Comparison of ENCODE assay signal across 21 cellular contexts in genomic region chr12:101174576-101174975, GRCh38. TPM values are rescaled to one million over a fixed set of nuclear protein-coding genes. Genes with fewer than 3 reads are reported as not detected.
A peak's percentile ranks its signal among the peaks of the same experiment; 100 is the strongest.
DNase-seq lines count a peak whose midpoint lies in the region; ATAC-seq, FAIRE-seq and TF ChIP-seq lines count a peak whose summit lies in the region.
"Had no signal": no experiment of that assay in that cellular context is flagged by ENCODE, and none has a peak within 500 bp of the region (broad histone marks: within the 10 kb centered on the region; RNA-seq: fewer than 3 reads in every experiment).

No MANE protein-coding gene starts in this region.

- H3K27ac Mint-ChIP-seq in type B pancreatic cell, result peak overlapping the region; percentile 18
- H3K27ac Mint-ChIP-seq: CD4-positive, alpha-beta memory T cell had no signal

- WGBS in psoas muscle, 3 donors, result 57 to 91% (median 72%) methylated on average over 3 of the region's 3 CpGs
- 25% methylated on average over 3 of the region's 3 CpGs for WGBS in HepG2 (ENCODE audit: low lambda C conversion rate)

- no peak overlapping the region for H3K4me3 Mint-ChIP-seq in type B pancreatic cell
- H3K4me3 Mint-ChIP-seq: CD4-positive, alpha-beta memory T cell had no signal

- intact Hi-C loops in mucosa of descending colon (cut with DNase I, micrococcal nuclease) (no loop called here), psoas muscle (cut with DNase I) (no loop called here), HepG2 (cut with micrococcal nuclease; ENCODE audit: unreplicated experiment) (no loop called here)

- H3K4me2 ChIP-seq in HepG2 (ENCODE audit: low read depth, low read length), result no peak overlapping the region

- peaks cover 3% of the 10 kb centered on the region for H3K27me3 ChIP-seq in foreskin keratinocyte
- H3K27me3 ChIP-seq in psoas muscle (ENCODE audit: insufficient read depth in 3 of 3, low read length in 2 of 3), result no peaks in the 10 kb centered on the region
- H3K27me3 ChIP-seq in HepG2 (ENCODE audit: control insufficient read depth in 1 of 2, insufficient read depth in 2 of 2, low read length in 2 of 2), result no peaks in the 10 kb centered on the region

- no peak overlapping the region for H2AFZ ChIP-seq in HepG2 (ENCODE audit: low read length)
- H2AFZ ChIP-seq: GM23248 had no signal

- H3K27ac ChIP-seq in foreskin keratinocyte (no peak overlapping the region), psoas muscle (no peak overlapping the region), HepG2 (ENCODE audit: extremely low read length, insufficient read depth, low read length) (no peak overlapping the region)
- H3K27ac ChIP-seq: GM23248 had no signal

- H3K9me3 ChIP-seq in mucosa of descending colon (no peaks in the 10 kb centered on the region), psoas muscle (no peaks in the 10 kb centered on the region), HepG2 (ENCODE audit: low read length) (no peaks in the 10 kb centered on the region)

- H3K4me3 ChIP-seq in mucosa of descending colon (no peak overlapping the region), psoas muscle (no peak overlapping the region), HepG2 (replicated peaks in 1 of 3; ENCODE audit: insufficient read depth in 1 of 3, low read depth in 2 of 3, low read length in 3 of 3) (no peak overlapping the region)
- H3K4me3 ChIP-seq: GM23248 had no signal

- H3K4me1 ChIP-seq in foreskin keratinocyte, result no peaks in the 10 kb centered on the region
- no peaks in the 10 kb centered on the region for H3K4me1 ChIP-seq in mucosa of descending colon (ENCODE audit: low read depth)
- H3K4me1 ChIP-seq in psoas muscle, result no peaks in the 10 kb centered on the region
- H3K4me1 ChIP-seq in HepG2 (ENCODE audit: insufficient read depth, low read length), result no peaks in the 10 kb centered on the region

- TF ChIP-seq POLR2A in HepG2 (IDR thresholded peaks at IDR 0.05; ENCODE audit: insufficient read depth in 1 of 2, low read depth in 2 of 2, low read length in 2 of 2), result no peak

- TF ChIP-seq EP300 in HepG2 (IDR thresholded peaks at IDR 0.05; ENCODE audit: low read depth in 2 of 2, low read length in 2 of 2) (no peak), HepG2 (CRISPR knock-in tag; IDR thresholded peaks at IDR 0.05; ENCODE audit: borderline replicate concordance) (no peak)

- in situ Hi-C loops in HepG2 (cut with HindIII; ENCODE audit: extremely low pct_ligation_motif_present, low pct_unique_long_range_greater_than_20kb), result no loop called here

- no peaks in the 10 kb centered on the region for H4K20me1 ChIP-seq in HepG2 (ENCODE audit: insufficient read depth, low read length)

- peaks cover 5% of the 10 kb centered on the region for H3K9me3 Mint-ChIP-seq in type B pancreatic cell

- CTCF ChIA-PET in HepG2 (lab: Yijun Ruan, JAX; ENCODE audit: low intra/inter-chr PET ratio, low total read pairs), result no interaction called here

- no peak overlapping the region for H3K9ac ChIP-seq in HepG2 (ENCODE audit: insufficient read depth, low read depth, low read length)
- H3K9ac ChIP-seq: GM23248 had no signal

- peak in 1 of 2 donors; percentile 28 for DNase-seq in foreskin keratinocyte
- peak in 2 of 3 donors; percentile 32 to 71 for DNase-seq in mucosa of descending colon
- no peak for DNase-seq in type B pancreatic cell (ENCODE audit: extremely low spot score, unreplicated experiment)
- no peak for DNase-seq in psoas muscle
- DNase-seq in DMS53 (lab: John Stamatoyannopoulos, UW), result no peak
- no peak for DNase-seq in HepG2 (ENCODE audit: low spot score)
- DNase-seq: C1 segment of cervical spinal cord; Calu3; CD4-positive, alpha-beta memory T cell; COR-L47; DND-41; GM23248; H7; HCEC 1CT had no signal

- H3K36me3 ChIP-seq in mucosa of descending colon (ENCODE audit: low read depth) (no peaks in the 10 kb centered on the region), psoas muscle (ENCODE audit: insufficient read depth in 1 of 2, low read depth in 1 of 2) (no peaks in the 10 kb centered on the region), HepG2 (replicated peaks in 1 of 2; ENCODE audit: control insufficient read depth in 1 of 2, insufficient read depth in 2 of 2, low read length in 2 of 2) (no peaks in the 10 kb centered on the region)

- no TSS peak for BruUV-seq in HepG2 (replicated peaks; lab: Mats Ljungman, UMichigan)

- TF ChIP-seq RAD21 in HepG2 (CRISPR knock-in tag; IDR thresholded peaks at IDR 0.05), result no peak

- H3K4me1 Mint-ChIP-seq in type B pancreatic cell (ENCODE audit: unreplicated experiment), result no peaks in the 10 kb centered on the region
- H3K4me1 Mint-ChIP-seq: CD4-positive, alpha-beta memory T cell had no signal

- no peak for FAIRE-seq in HepG2 (lab: Jason Lieb, UNC)
- FAIRE-seq: G401.6, GM12892, GM19239, H1 had no signal

- H3K36me3 Mint-ChIP-seq in type B pancreatic cell, result no peaks in the 10 kb centered on the region
- H3K36me3 Mint-ChIP-seq: CD4-positive, alpha-beta memory T cell had no signal

- peaks cover 48% of the 10 kb centered on the region for H3K27me3 Mint-ChIP-seq in type B pancreatic cell

- no peaks in the 10 kb centered on the region for H3K79me2 ChIP-seq in HepG2 (ENCODE audit: insufficient read depth, low read length)

- TF ChIP-seq CTCF in foreskin keratinocyte (conservative IDR thresholded peaks at IDR 0.05), result no peak
- TF ChIP-seq CTCF in mucosa of descending colon (IDR thresholded peaks at IDR 0.05), result no peak
- no peak for TF ChIP-seq CTCF in type B pancreatic cell (conservative IDR thresholded peaks at IDR 0.05)
- TF ChIP-seq CTCF in psoas muscle (IDR thresholded peaks at IDR 0.05), result no peak
- TF ChIP-seq CTCF in HepG2 (CRISPR knock-in tag; IDR thresholded peaks at IDR 0.05), result no peak

- POLR2A ChIA-PET in HepG2 (lab: Yijun Ruan, JAX), result no interaction called here

- ATAC-seq in foreskin keratinocyte, result peak; percentile 52
- peak; percentile 97 for ATAC-seq in mucosa of descending colon
- ATAC-seq in psoas muscle, result no peak
- no peak for ATAC-seq in HepG2

TF ChIP-seq in HepG2, 621 proteins besides CTCF, POLR2A, EP300 and RAD21:
- TF ChIP-seq KDM4B (CRISPR knock-in tag; IDR thresholded peaks at IDR 0.05) (no peak), ZBTB8A (CRISPR knock-in tag; IDR thresholded peaks at IDR 0.05; ENCODE audit: borderline replicate concordance, low read depth) (no peak), HIC2 (CRISPR knock-in tag; IDR thresholded peaks at IDR 0.05; ENCODE audit: low read depth) (no peak), ZNF740 (CRISPR knock-in tag; IDR thresholded peaks at IDR 0.05) (no peak), CREB3 (CRISPR knock-in tag; IDR thresholded peaks at IDR 0.05) (no peak)
TF ChIP-seq in HepG2: peak in this region for 0.

RNA-seq across cellular contexts. Expression of gene SLC5A8, which starts 35.5 kb away (rescaled TPM):
- total RNA-seq in foreskin keratinocyte (0.10 and 0.14 TPM in 2 replicates), mucosa of descending colon (under 1 TPM in 2 of 3 donors, not detected in 1; 0.07 to 0.49 TPM), type B pancreatic cell (ENCODE audit: low replicate concordance) (0.72 and 1.0 TPM in 2 replicates), psoas muscle (not detected), HepG2 (2016; rRNA removed; fragmentation: Illumina TruSeq; extraction: Trizol) (not detected in 2 replicates)
- polyA plus RNA-seq in foreskin keratinocyte (0.02 and 0.06 TPM in 2 replicates), psoas muscle (not detected), HepG2 (2011; rRNA removed) (not detected in 2 replicates)
- total RNA-seq in HepG2 (2016; cell fraction: cytosol; rRNA removed; fragmentation: Illumina TruSeq; extraction: Trizol; ENCODE audit: low read depth), result not detected in 2 replicates
- total RNA-seq in HepG2 (2016; cell fraction: insoluble cytoplasmic fraction; rRNA removed; fragmentation: Illumina TruSeq; extraction: Trizol), result not detected in 2 replicates
- not detected in 2 replicates for total RNA-seq in HepG2 (2016; cell fraction: membrane; rRNA removed; fragmentation: Illumina TruSeq; extraction: Trizol)
- not detected in 2 replicates for total RNA-seq in HepG2 (2016; cell fraction: nucleus; rRNA removed; fragmentation: Illumina TruSeq; extraction: Trizol)
- not detected in 2 replicates for polyA plus RNA-seq in HepG2 (2011; cell fraction: cytosol; rRNA removed)
- polyA plus RNA-seq in HepG2 (2011; cell fraction: nucleus; rRNA removed), result not detected in 2 replicates
- not detected in 2 replicates for polyA plus RNA-seq in HepG2 (2012)
- polyA plus RNA-seq in HepG2 (2016; cell fraction: cytosol; fragmentation: Illumina TruSeq; extraction: Trizol; ENCODE audit: low read depth), result not detected in 2 replicates
- not detected in 2 replicates for polyA plus RNA-seq in HepG2 (2016; cell fraction: insoluble cytoplasmic fraction; fragmentation: Illumina TruSeq; extraction: Trizol; ENCODE audit: low read depth)
- not detected in 2 replicates for polyA plus RNA-seq in HepG2 (2016; cell fraction: membrane; fragmentation: Illumina TruSeq; extraction: Trizol; ENCODE audit: low read depth)
- not detected in 2 replicates for polyA plus RNA-seq in HepG2 (2016; cell fraction: nucleus; fragmentation: Illumina TruSeq; extraction: Trizol; ENCODE audit: insufficient read depth, low read depth)
- not detected in 2 replicates for polyA minus RNA-seq in HepG2 (2011; rRNA and poly(A)+ RNA removed; ENCODE audit: low replicate concordance)
- polyA minus RNA-seq in HepG2 (2011; cell fraction: cytosol; rRNA and poly(A)+ RNA removed), result not detected in 2 replicates
- not detected in 2 replicates for polyA minus RNA-seq in HepG2 (2011; cell fraction: nucleus; rRNA and poly(A)+ RNA removed)
- total RNA-seq: A172; A673; CD4-positive, alpha-beta memory T cell; GM23248; H7 had no signal
- polyA plus RNA-seq: BJ; CD4-positive, alpha-beta memory T cell; GM23248 had no signal

Comparison
In these comparisons a context has a peak if more than half of its experiments do, and no peak if none do; other contexts are left out.
1. ATAC-seq: peak in foreskin keratinocyte (single experiment) and mucosa of descending colon (single experiment); none in psoas muscle (0 of 4) and HepG2 (single experiment).
2. DNase-seq: peak in mucosa of descending colon (2 of 3); none in type B pancreatic cell (single experiment), psoas muscle (0 of 2), DMS53 (single experiment) and HepG2 (single experiment).